ENCODE assay signal across 15 cellular contexts in the genomic region with DNA sequence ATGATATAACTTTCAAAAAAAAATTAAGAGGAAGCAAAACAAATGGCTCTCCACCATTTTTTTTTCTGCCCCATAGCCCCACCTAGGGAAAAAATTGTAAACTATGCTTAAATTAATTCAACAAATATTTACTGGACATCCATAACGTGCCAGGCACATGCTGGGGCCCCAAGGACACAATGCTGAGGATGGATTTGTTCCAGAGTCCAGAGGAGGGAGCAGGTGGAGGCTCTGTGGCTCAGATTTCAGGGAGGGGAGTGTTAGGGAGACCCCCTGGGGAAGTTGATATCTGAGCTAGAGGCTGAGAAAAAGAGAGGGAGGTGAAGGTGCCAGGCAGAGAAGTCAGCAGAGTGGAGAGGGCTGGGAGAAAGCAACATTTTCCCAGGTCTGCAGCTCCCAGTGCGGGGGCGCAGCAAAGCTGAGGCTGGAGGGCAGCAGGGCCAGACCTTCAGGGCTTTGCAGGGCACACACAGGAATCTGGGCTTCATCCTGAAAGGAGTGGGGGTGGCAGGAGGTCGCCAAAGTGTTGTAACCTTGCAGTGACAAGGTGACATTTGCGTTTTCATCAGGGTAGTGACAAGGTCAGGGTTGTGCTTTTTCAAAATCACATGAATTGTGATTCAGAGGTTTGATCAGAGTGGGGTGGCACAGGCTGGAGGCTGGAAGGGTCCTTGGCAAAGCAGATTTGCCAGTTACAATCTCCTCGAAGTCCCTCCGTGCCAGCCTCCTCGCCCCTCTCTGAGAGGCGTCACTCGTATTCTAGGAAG.
DNase-seq lines count a peak whose midpoint lies in the region; ATAC-seq and TF ChIP-seq lines count a peak whose summit lies in the region.
"Had no signal": no experiment of that assay in that cellular context is flagged by ENCODE, and none has a peak within 500 bp of the region (broad histone marks: within the 10 kb centered on the region; RNA-seq: fewer than 3 reads in every experiment).

No MANE protein-coding gene starts in this region.

- H3K9me2 ChIP-seq in hepatocyte (replicated peaks; ENCODE audit: insufficient read depth): no peaks in the 10 kb centered on the region

- H3K4me1 Mint-ChIP-seq in type B pancreatic cell (ENCODE audit: unreplicated experiment): peaks cover 23% of the 10 kb centered on the region
- H3K4me1 Mint-ChIP-seq: activated B cell treated with CpG ODN at 0.5 μM for 24 hours; activated naive CD8-positive, alpha-beta T cell treated with anti-CD3 and anti-CD28 coated beads, Interleukin-2, amount 10 ng/mL, durations not matched to agents 7 days and 5 days had no signal

- H3K4me1 ChIP-seq in hepatocyte (ENCODE audit: insufficient read depth): peaks cover 16% of the 10 kb centered on the region

- H3K27ac ChIP-seq in hepatocyte: peak overlapping the region; percentile 47

- peak overlapping the region; percentile 44 for H3K4me3 Mint-ChIP-seq in type B pancreatic cell
- H3K4me3 Mint-ChIP-seq: activated B cell treated with CpG ODN at 0.5 μM for 24 hours; activated naive CD8-positive, alpha-beta T cell treated with anti-CD3 and anti-CD28 coated beads, Interleukin-2, amount 10 ng/mL, durations not matched to agents 7 days and 5 days; CD8-positive, alpha-beta T cell had no signal

- no peaks in the 10 kb centered on the region for H3K27me3 Mint-ChIP-seq in type B pancreatic cell
- H3K27me3 Mint-ChIP-seq: activated B cell treated with CpG ODN at 0.5 μM for 24 hours; activated naive CD8-positive, alpha-beta T cell treated with anti-CD3 and anti-CD28 coated beads, Interleukin-2, amount 10 ng/mL, durations not matched to agents 7 days and 5 days had no signal

- H3K27me3 ChIP-seq in hepatocyte: no peaks in the 10 kb centered on the region

- no peaks in the 10 kb centered on the region for H3K36me3 ChIP-seq in hepatocyte (replicated peaks; ENCODE audit: insufficient read depth, low read depth)

- peak; percentile 8 for DNase-seq in NCI-H2107 treated with DMSO at 0.1 percent for 48 hours (lab: John Stamatoyannopoulos, UW; ENCODE audit: unreplicated experiment)
- no peak for DNase-seq in NCI-H2107 (lab: John Stamatoyannopoulos, UW)
- peak; percentile 10 to 40 for DNase-seq in NCI-H524 (lab: John Stamatoyannopoulos, UW)
- peak; percentile 10 for DNase-seq in hepatocyte (ENCODE audit: low spot score)
- DNase-seq in type B pancreatic cell (ENCODE audit: extremely low spot score, unreplicated experiment): no peak
- no peak for DNase-seq in DMS79 treated with DMSO at 0.1 percent for 48 hours (lab: John Stamatoyannopoulos, UW)
- DNase-seq: 8988T; activated B cell treated with CpG ODN at 0.5 μM for 24 hours; activated CD8-positive, alpha-beta memory T cell treated with anti-CD3 and anti-CD28 coated beads, Interleukin-2, amount 50 U/mL, for 48 hours; activated naive CD8-positive, alpha-beta T cell treated with anti-CD3 and anti-CD28 coated beads, Interleukin-2, amount 10 ng/mL, durations not matched to agents 7 days and 5 days; CD8-positive, alpha-beta T cell; cortex of kidney had no signal

- H3K9me3 Mint-ChIP-seq in type B pancreatic cell: peaks cover 4% of the 10 kb centered on the region

- TF ChIP-seq CTCF in hepatocyte (IDR thresholded peaks at IDR 0.05; ENCODE audit: poor library complexity) (peak; percentile 27), type B pancreatic cell (conservative IDR thresholded peaks at IDR 0.05) (no peak)

- ATAC-seq in HG02763 (IDR thresholded peaks at IDR 0.05; ENCODE audit: unreplicated experiment) (no peak), GM21367 (IDR thresholded peaks at IDR 0.05; ENCODE audit: unreplicated experiment) (no peak)
- ATAC-seq: CD8-positive, alpha-beta T cell; SK-N-SH treated with all-trans-retinoic acid at 6 μM for 48 hours had no signal

- H2AFZ ChIP-seq in hepatocyte: no peak overlapping the region

- no peak overlapping the region for H3K4me2 ChIP-seq in hepatocyte

- H4K20me1 ChIP-seq in hepatocyte (ENCODE audit: insufficient read depth, poor library complexity, severe bottlenecking): no peaks in the 10 kb centered on the region

- H3K9me3 ChIP-seq in hepatocyte (ENCODE audit: low read depth): no peaks in the 10 kb centered on the region

- WGBS in hepatocyte (ENCODE audit: low lambda C conversion rate, missing lambda C conversion rate): 76% methylated on average over 10 of the region's 10 CpGs

- peak overlapping the region; percentile 70 for H3K27ac Mint-ChIP-seq in type B pancreatic cell
- H3K27ac Mint-ChIP-seq: activated B cell treated with CpG ODN at 0.5 μM for 24 hours; activated naive CD8-positive, alpha-beta T cell treated with anti-CD3 and anti-CD28 coated beads, Interleukin-2, amount 10 ng/mL, durations not matched to agents 7 days and 5 days; CD8-positive, alpha-beta T cell had no signal

- no peaks in the 10 kb centered on the region for H3K79me2 ChIP-seq in hepatocyte

- H3K36me3 Mint-ChIP-seq in type B pancreatic cell: peaks cover 9% of the 10 kb centered on the region
- H3K36me3 Mint-ChIP-seq: activated naive CD8-positive, alpha-beta T cell treated with anti-CD3 and anti-CD28 coated beads, Interleukin-2, amount 10 ng/mL, durations not matched to agents 7 days and 5 days; CD8-positive, alpha-beta T cell had no signal

- H3K4me3 ChIP-seq in hepatocyte: no peak overlapping the region

Comparison
In these comparisons a context has a peak if more than half of its experiments do, and no peak if none do; other contexts are left out.
1. DNase-seq: peak in NCI-H2107 treated with DMSO at 0.1 percent for 48 hours (single experiment), NCI-H524 (2 of 2) and hepatocyte (single experiment); none in NCI-H2107 (single experiment), type B pancreatic cell (single experiment) and DMS79 treated with DMSO at 0.1 percent for 48 hours (single experiment).